In genomic region chr3:194570898-194571297, GRCh38 we compare ENCODE assay signal across 1 cellular context.
TF ChIP-seq lines count a peak whose summit lies in the region.

No MANE protein-coding gene starts in this region.

TF ChIP-seq in WTC11, 78 proteins besides CTCF, POLR2A, EP300 and RAD21 (continued from another document):
- TF ChIP-seq PRDM15 (CRISPR knock-in tag; IDR thresholded peaks at IDR 0.05) (no peak), OVOL2 (CRISPR knock-in tag; IDR thresholded peaks at IDR 0.05; ENCODE audit: borderline replicate concordance) (no peak), MAX (CRISPR knock-in tag; IDR thresholded peaks at IDR 0.05) (no peak), ATF1 (CRISPR knock-in tag; IDR thresholded peaks at IDR 0.05) (no peak), ATF3 (CRISPR knock-in tag; conservative IDR thresholded peaks at IDR 0.05) (no peak), ARID4B (CRISPR knock-in tag; IDR thresholded peaks at IDR 0.05; ENCODE audit: borderline replicate concordance) (no peak), RORB (CRISPR knock-in tag; IDR thresholded peaks at IDR 0.05) (no peak), ZBTB21 (CRISPR knock-in tag; IDR thresholded peaks at IDR 0.05; ENCODE audit: borderline replicate concordance) (no peak), NFATC4 (CRISPR knock-in tag; IDR thresholded peaks at IDR 0.05) (no peak), ZNF219 (CRISPR knock-in tag; IDR thresholded peaks at IDR 0.05; ENCODE audit: borderline replicate concordance) (no peak), ZNF396 (CRISPR knock-in tag; IDR thresholded peaks at IDR 0.05; ENCODE audit: borderline replicate concordance) (no peak), MLX (CRISPR knock-in tag; IDR thresholded peaks at IDR 0.05) (no peak)
